In genomic region chr9:127972316-127972871, GRCh38 we compare ENCODE assay signal across 10 cellular contexts. TPM values are rescaled to one million over a fixed set of nuclear protein-coding genes. Genes with fewer than 3 reads are reported as not detected.
DNase-seq lines count a peak whose midpoint lies in the region; ATAC-seq, FAIRE-seq and TF ChIP-seq lines count a peak whose summit lies in the region.
"Had no signal": no experiment of that assay in that cellular context is flagged by ENCODE, and none has a peak within 500 bp of the region (broad histone marks: within the 10 kb centered on the region; RNA-seq: fewer than 3 reads in every experiment).

No MANE protein-coding gene starts in this region.

- no peaks in the 10 kb centered on the region for H3K27me3 ChIP-seq in Caco-2 (replicated peaks; ENCODE audit: control insufficient read depth, insufficient read depth, low read length)
- H3K27me3 ChIP-seq in heart right ventricle, result no peaks in the 10 kb centered on the region
- H3K27me3 ChIP-seq in trophoblast cell (ENCODE audit: insufficient read depth, low read length), result no peaks in the 10 kb centered on the region

- no peak overlapping the region for H4K12ac ChIP-seq in trophoblast cell (ENCODE audit: low read depth, low read length)

- H3K27ac ChIP-seq in heart right ventricle (peak overlapping the region; percentile 25 to 93 (median 76)), trophoblast cell (ENCODE audit: low read depth, low read length) (no peak overlapping the region), kidney (ENCODE audit: low read depth in 2 of 2, low read length in 2 of 2) (peak overlapping the region in 1 of 2 donors; percentile 27)
- H3K27ac ChIP-seq: neutrophil had no signal

- no peaks in the 10 kb centered on the region for H3K27me3 Mint-ChIP-seq in Caco-2 (ENCODE audit: insufficient read depth, unreplicated experiment)
- no peaks in the 10 kb centered on the region for H3K27me3 Mint-ChIP-seq in activated CD4-positive, alpha-beta memory T cell treated with anti-CD3 and anti-CD28 coated beads, Interleukin-2, amount 10 ng/mL, durations not matched to agents 7 days and 5 days

- DNase-seq in Caco-2 (no peak), heart right ventricle (peak; percentile 58 to 67), trophoblast cell (no peak), kidney (no peak), NCI-H1105 (lab: John Stamatoyannopoulos, UW) (no peak), NCI-H345 (lab: John Stamatoyannopoulos, UW) (no peak)
- no peak for DNase-seq in activated CD4-positive, alpha-beta memory T cell treated with anti-CD3 and anti-CD28 coated beads, Interleukin-2, amount 10 ng/mL, durations not matched to agents 7 days and 5 days
- DNase-seq: NCI-H82 had no signal

- intact Hi-C loops in Caco-2 (cut with micrococcal nuclease; ENCODE audit: unreplicated experiment), result no loop called here
- intact Hi-C loops in heart right ventricle (cut with DNase I), result no loop called here
- intact Hi-C loops in kidney (cut with DNase I), result no loop called here

- H3K4me3 ChIP-seq in Caco-2 (ENCODE audit: low read depth, low read length) (no peak overlapping the region), heart right ventricle (peak overlapping the region in 1 of 10 donors; percentile 12), trophoblast cell (ENCODE audit: low read depth, low read length) (no peak overlapping the region), kidney (ENCODE audit: low read length in 2 of 2) (peak overlapping the region in 1 of 2 donors; percentile 14)

- H3K4me1 ChIP-seq in Caco-2 (peaks cover 39% of the 10 kb centered on the region), heart right ventricle (peaks cover 69 to 100% (median 96%) of the 10 kb centered on the region in 9 donors), trophoblast cell (ENCODE audit: control insufficient read depth in 1 of 2, insufficient read depth in 2 of 2, low read length in 2 of 2) (peaks cover 56 to 77% of the 10 kb centered on the region in 2 experiments), kidney (ENCODE audit: control insufficient read depth in 1 of 2, insufficient read depth in 1 of 2, low read depth in 1 of 2, low read length in 2 of 2) (peaks cover 84 to 87% of the 10 kb centered on the region in 2 donors)

- peaks cover 3% of the 10 kb centered on the region for H3K36me3 Mint-ChIP-seq in Caco-2 (ENCODE audit: insufficient read depth, unreplicated experiment)
- H3K36me3 Mint-ChIP-seq in activated CD4-positive, alpha-beta memory T cell treated with anti-CD3 and anti-CD28 coated beads, Interleukin-2, amount 10 ng/mL, durations not matched to agents 7 days and 5 days (ENCODE audit: low read depth), result peaks cover 54% of the 10 kb centered on the region

- BruUV-seq in Caco-2 (replicated peaks; lab: Mats Ljungman, UMichigan), result no TSS peak

- H3K18ac ChIP-seq in trophoblast cell (ENCODE audit: low read length), result peak overlapping the region; percentile 26

- peak overlapping the region; percentile 63 for H3K27ac Mint-ChIP-seq in Caco-2 (ENCODE audit: unreplicated experiment)
- peak overlapping the region; percentile 93 for H3K27ac Mint-ChIP-seq in activated CD4-positive, alpha-beta memory T cell treated with anti-CD3 and anti-CD28 coated beads, Interleukin-2, amount 10 ng/mL, durations not matched to agents 7 days and 5 days

- H3K36me3 ChIP-seq in Caco-2 (ENCODE audit: control insufficient read depth, insufficient read depth, low read length) (no peaks in the 10 kb centered on the region; the same call in 1 of the 2 replicates), heart right ventricle (no peaks in the 10 kb centered on the region), trophoblast cell (ENCODE audit: control insufficient read depth in 1 of 2, insufficient read depth in 2 of 2, low read length in 2 of 2) (peaks cover 4 to 12% of the 10 kb centered on the region in 2 experiments), kidney (ENCODE audit: control insufficient read depth in 1 of 2, insufficient read depth in 2 of 2, low read length in 2 of 2) (no peaks in the 10 kb centered on the region)
- H3K36me3 ChIP-seq: neutrophil had no signal

- no peak overlapping the region for H3K23ac ChIP-seq in trophoblast cell (ENCODE audit: low read length)

- no peak overlapping the region for H2BK120ac ChIP-seq in trophoblast cell (ENCODE audit: insufficient read depth, low read length, poor library complexity)

- H4K91ac ChIP-seq in trophoblast cell (ENCODE audit: low read depth, low read length), result no peak overlapping the region

- no peak overlapping the region for H4K8ac ChIP-seq in trophoblast cell (ENCODE audit: low read depth, low read length)

- H2AFZ ChIP-seq in trophoblast cell (ENCODE audit: insufficient read depth, low read length, poor library complexity), result no peak overlapping the region

- peaks cover 28% of the 10 kb centered on the region for H3K4me1 Mint-ChIP-seq in Caco-2 (ENCODE audit: low read depth, unreplicated experiment)
- H3K4me1 Mint-ChIP-seq in activated CD4-positive, alpha-beta memory T cell treated with anti-CD3 and anti-CD28 coated beads, Interleukin-2, amount 10 ng/mL, durations not matched to agents 7 days and 5 days, result peaks cover 97% of the 10 kb centered on the region

- ATAC-seq in heart right ventricle (peak; percentile 32 to 75 (median 63)), HG03097 (IDR thresholded peaks at IDR 0.05; ENCODE audit: low FRiP score, unreplicated experiment) (no peak)

- WGBS in heart right ventricle, 2 donors, result 42 to 51% methylated on average over 10 of the region's 10 CpGs
- no CpG with 5 or more reads among the region's 10 CpGs for WGBS in trophoblast cell (ENCODE audit: extremely low coverage, insufficient coverage, insufficient read length)

- no peak for TF ChIP-seq CTCF in Caco-2 (IDR thresholded peaks at IDR 0.05; ENCODE audit: insufficient read depth in 1 of 2, low read depth in 1 of 2, low read length in 1 of 2, severe bottlenecking in 1 of 2, unreplicated experiment in 1 of 2)
- peak in 1 of 9 donors; percentile 9 for TF ChIP-seq CTCF in heart right ventricle (IDR thresholded peaks at IDR 0.05)
- no peak for TF ChIP-seq CTCF in kidney (IDR thresholded peaks at IDR 0.05; ENCODE audit: borderline replicate concordance, extremely low read depth, insufficient read depth)

- no peak overlapping the region for H3K4me2 ChIP-seq in trophoblast cell (ENCODE audit: low read length)

- peak overlapping the region; percentile 1 for H2BK12ac ChIP-seq in trophoblast cell (ENCODE audit: low read length)

- H3K4ac ChIP-seq in trophoblast cell (ENCODE audit: low read depth, low read length), result peak overlapping the region; percentile 96

- peak overlapping the region; percentile 13 for H3K14ac ChIP-seq in trophoblast cell (ENCODE audit: low read length)

- FAIRE-seq in kidney (lab: Jason Lieb, UNC), result no peak

- peaks cover 71% of the 10 kb centered on the region for H3K79me2 ChIP-seq in trophoblast cell (ENCODE audit: control insufficient read depth, insufficient read depth, low read length, poor library complexity)

- no peak overlapping the region for H3K4me3 Mint-ChIP-seq in Caco-2 (ENCODE audit: unreplicated experiment)
- peak overlapping the region; percentile 74 for H3K4me3 Mint-ChIP-seq in activated CD4-positive, alpha-beta memory T cell treated with anti-CD3 and anti-CD28 coated beads, Interleukin-2, amount 10 ng/mL, durations not matched to agents 7 days and 5 days

- H2BK5ac ChIP-seq in trophoblast cell (ENCODE audit: low read depth, low read length, poor library complexity), result no peak overlapping the region

- no peak overlapping the region for H2AK5ac ChIP-seq in trophoblast cell (ENCODE audit: low read length)

- CTCF ChIA-PET in Caco-2 (lab: Charles Lee), result no interaction called here
- CTCF ChIA-PET in activated CD4-positive, alpha-beta memory T cell treated with anti-CD3 and anti-CD28 coated beads, Interleukin-2, amount 10 ng/mL, durations not matched to agents 7 days and 5 days (lab: Charles Lee), result interaction anchor here (1.1 to 15.1 kb wide), 4 partner anchors 17 to 59 kb away, joined by 3 to 178 read pairs (median 8); no protein-coding TSS in a partner anchor

- no peaks in the 10 kb centered on the region for H3K9me3 Mint-ChIP-seq in Caco-2 (ENCODE audit: unreplicated experiment)
- H3K9me3 Mint-ChIP-seq in activated CD4-positive, alpha-beta memory T cell treated with anti-CD3 and anti-CD28 coated beads, Interleukin-2, amount 10 ng/mL, durations not matched to agents 7 days and 5 days, result no peaks in the 10 kb centered on the region

- H3K79me1 ChIP-seq in trophoblast cell (ENCODE audit: low read length), result peaks cover 6% of the 10 kb centered on the region

- POLR2A ChIA-PET in Caco-2 (lab: Charles Lee), result no interaction called here
- POLR2A ChIA-PET in activated CD4-positive, alpha-beta memory T cell treated with anti-CD3 and anti-CD28 coated beads, Interleukin-2, amount 10 ng/mL, durations not matched to agents 7 days and 5 days (lab: Charles Lee), result interaction anchor here (1.3 to 15.3 kb wide), 5 partner anchors 8 to 95 kb away, joined by 3 to 465 read pairs (median 29); partner anchors contain the start of genes EEIG1 and SLC25A25

- no peaks in the 10 kb centered on the region for H3K9me3 ChIP-seq in Caco-2
- no peaks in the 10 kb centered on the region for H3K9me3 ChIP-seq in heart right ventricle
- peaks cover 2% of the 10 kb centered on the region for H3K9me3 ChIP-seq in trophoblast cell (ENCODE audit: insufficient read depth, low read depth, low read length)
- H3K9me3 ChIP-seq in kidney (ENCODE audit: control insufficient read depth in 1 of 2, low read length in 2 of 2), result no peaks in the 10 kb centered on the region
- H3K9me3 ChIP-seq: neutrophil had no signal

- H3K9ac ChIP-seq in trophoblast cell (ENCODE audit: low read length) (no peak overlapping the region), kidney (ENCODE audit: low read length in 2 of 2) (peak overlapping the region in 1 of 2 donors; percentile 48)

RNA-seq across cellular contexts. Expression of gene EEIG1, which starts 8.4 kb away (rescaled TPM):
- total RNA-seq in Caco-2 (2022) (44.1 and 47.1 TPM in 2 replicates), heart right ventricle (10 to 100 TPM; 11.1 to 33.5 (median 25.1) TPM), kidney (75.9 TPM)
- total RNA-seq in activated CD4-positive, alpha-beta memory T cell treated with anti-CD3 and anti-CD28 coated beads, Interleukin-2, amount 10 ng/mL, durations not matched to agents 7 days and 5 days, result 100 to 1,000 TPM; 212 to 218 TPM
- polyA plus RNA-seq in heart right ventricle (10 to 100 TPM in 1 of 2 donors, 1 to 10 TPM in 1; 6.7 to 13.0 TPM), kidney (ENCODE audit: insufficient read depth, low read depth, low replicate concordance) (34.3 TPM)
- 131 and 139 TPM in 2 replicates for polyA plus RNA-seq in trophoblast cell (2013)

RNA-seq across cellular contexts. Expression of gene DPM2, which starts 34.7 kb away (rescaled TPM):
- total RNA-seq in Caco-2 (2022) (38.7 and 39.4 TPM in 2 replicates), heart right ventricle (10 to 100 TPM in 8 of 10 donors, 1 to 10 TPM in 2; 7.2 to 15.4 (median 12.3) TPM), kidney (42.8 TPM)
- 10 to 100 TPM; 48.2 TPM for total RNA-seq in activated CD4-positive, alpha-beta memory T cell treated with anti-CD3 and anti-CD28 coated beads, Interleukin-2, amount 10 ng/mL, durations not matched to agents 7 days and 5 days
- polyA plus RNA-seq in heart right ventricle (10 to 100 TPM; 16.7 to 31.1 TPM), kidney (ENCODE audit: insufficient read depth, low read depth, low replicate concordance) (70.0 TPM)
- 27.7 and 31.0 TPM in 2 replicates for polyA plus RNA-seq in trophoblast cell (2013)

RNA-seq across cellular contexts. Expression of gene PIP5KL1, which starts 41.8 kb away (rescaled TPM):
- total RNA-seq in Caco-2 (2022) (2.3 and 3.8 TPM in 2 replicates), heart right ventricle (under 1 TPM in 7 of 10 donors, not detected in 3; 0.25 to 0.59 (median 0.47) TPM), kidney (3.0 TPM)
- total RNA-seq in activated CD4-positive, alpha-beta memory T cell treated with anti-CD3 and anti-CD28 coated beads, Interleukin-2, amount 10 ng/mL, durations not matched to agents 7 days and 5 days, result 1 to 10 TPM; 1.5 to 1.9 TPM
- polyA plus RNA-seq in heart right ventricle (under 1 TPM in 1 of 2 donors, not detected in 1; 0.28 TPM), kidney (ENCODE audit: insufficient read depth, low read depth, low replicate concordance) (4.3 TPM)
- polyA plus RNA-seq in trophoblast cell (2013), result 2.9 and 3.3 TPM in 2 replicates

RNA-seq across cellular contexts. Expression of gene ST6GALNAC4, which starts 55.6 kb away (rescaled TPM):
- total RNA-seq in Caco-2 (2022) (12.1 and 13.2 TPM in 2 replicates), heart right ventricle (10 to 100 TPM; 23.2 to 52.9 (median 33.9) TPM), kidney (31.4 TPM)
- total RNA-seq in activated CD4-positive, alpha-beta memory T cell treated with anti-CD3 and anti-CD28 coated beads, Interleukin-2, amount 10 ng/mL, durations not matched to agents 7 days and 5 days, result 10 to 100 TPM; 19.4 to 21.5 TPM
- polyA plus RNA-seq in heart right ventricle (10 to 100 TPM; 10.8 to 48.6 TPM), kidney (ENCODE audit: insufficient read depth, low read depth, low replicate concordance) (31.6 TPM)
- polyA plus RNA-seq in trophoblast cell (2013), result 5.3 and 5.4 TPM in 2 replicates

Comparison
In these comparisons a context has a peak if more than half of its experiments do, and no peak if none do; other contexts are left out.
1. DNase-seq: peak in heart right ventricle (2 of 2); none in Caco-2 (0 of 2), activated CD4-positive, alpha-beta memory T cell treated with anti-CD3 and anti-CD28 coated beads, Interleukin-2, amount 10 ng/mL, durations not matched to agents 7 days and 5 days (single experiment), trophoblast cell (0 of 2), kidney (single experiment), NCI-H1105 (single experiment) and NCI-H345 (single experiment).